In the genomic region with DNA sequence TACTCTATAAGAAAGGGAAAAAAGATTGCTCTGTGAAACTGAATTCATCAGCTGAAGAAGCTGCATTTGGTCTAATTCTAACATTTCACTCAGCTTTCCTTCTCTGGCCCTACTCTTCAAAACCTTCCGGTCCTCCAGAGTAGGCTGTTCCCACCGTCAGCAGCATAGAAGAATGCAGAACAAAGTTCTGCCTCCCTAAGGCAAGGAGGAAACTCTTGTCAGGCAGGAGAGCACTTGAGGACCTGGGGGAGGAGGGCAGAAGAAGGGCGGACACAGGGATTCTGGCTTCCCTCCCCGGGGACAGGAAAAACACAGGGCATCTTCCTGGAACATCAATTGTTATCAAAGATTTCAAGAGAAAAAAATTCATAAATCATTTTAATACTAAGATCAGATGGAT, we compare ENCODE assay signal across 31 cellular contexts.
"Had no signal": no experiment of that assay in that cellular context is flagged by ENCODE, and none has a peak within 500 bp of the region (broad histone marks: within the 10 kb centered on the region; RNA-seq: fewer than 3 reads in every experiment).

No MANE protein-coding gene starts in this region.

- H3K27ac ChIP-seq: brain microvascular endothelial cell, coronary artery, dorsolateral prefrontal cortex, esophagus muscularis mucosa, foreskin keratinocyte, gastrocnemius medialis, heart left ventricle, VCaP had no signal

- H3K4me3 ChIP-seq: coronary artery, dorsolateral prefrontal cortex, esophagus muscularis mucosa, gastrocnemius medialis, heart left ventricle had no signal

- H3K9me3 ChIP-seq: esophagus muscularis mucosa, gastrocnemius medialis, heart left ventricle had no signal

- DNase-seq: activated CD4-positive, alpha-beta T cell treated with anti-CD3 and anti-CD28 coated beads for 1 hour; activated CD4-positive, alpha-beta T cell treated with anti-CD3 and anti-CD28 coated beads for 4 hours; activated CD4-positive, alpha-beta T cell treated with anti-CD3 and anti-CD28 coated beads, Interleukin-2, amount 50 U/mL, for 1 hour; activated CD4-positive, alpha-beta T cell treated with anti-CD3 and anti-CD28 coated beads, Interleukin-2, amount 50 U/mL, for 48 hours; activated CD8-positive, alpha-beta memory T cell treated with anti-CD3 and anti-CD28 coated beads for 24 hours; activated CD8-positive, alpha-beta T cell treated with anti-CD3 and anti-CD28 coated beads for 36 hours; activated effector memory CD4-positive, alpha-beta T cell treated with Interleukin-2 at 50 U/mL for 16 hours; activated gamma-delta T cell treated with Interleukin-2 at 50 U/mL for 16 hours; activated naive CD4-positive, alpha-beta T cell treated with anti-CD3 and anti-CD28 coated beads, Interleukin-2, amount 50 U/mL, for 16 hours; activated naive CD4-positive, alpha-beta T cell treated with Interleukin-2 at 50 U/mL for 16 hours; activated T-cell treated with anti-CD3 and anti-CD28 coated beads, Interleukin-2, amount 50 U/mL, for 4 hours; amniotic stem cell; anterior cingulate cortex; brain microvascular endothelial cell; dorsolateral prefrontal cortex; effector CD4-positive, alpha-beta T cell; effector memory CD8-positive, alpha-beta T cell; erythroblast; foreskin keratinocyte; gastrocnemius medialis; glutamatergic neuron; heart left ventricle; T-helper 2 cell had no signal

- FAIRE-seq: astrocyte, bronchial epithelial cell, TTC549 had no signal

- ATAC-seq: activated CD8-positive, alpha-beta T cell treated with anti-CD3 and anti-CD28 coated beads for 36 hours; activated T-cell treated with anti-CD3 and anti-CD28 coated beads, Interleukin-2, amount 50 U/mL, for 4 hours; activated T-helper 17 cell treated with anti-CD3 and anti-CD28 coated beads, Interleukin-2, amount 50 U/mL, for 72 hours; effector memory CD8-positive, alpha-beta T cell; foreskin keratinocyte; gastrocnemius medialis; heart left ventricle; WTC11 had no signal

- H3K36me3 ChIP-seq: brain microvascular endothelial cell, esophagus muscularis mucosa, gastrocnemius medialis, heart left ventricle had no signal

- H3K4me1 ChIP-seq: foreskin keratinocyte, gastrocnemius medialis had no signal
